10 cellular contexts compared by ENCODE assay signal in genomic region chr22:49848690-49849160, GRCh38. TPM values are rescaled to one million over a fixed set of nuclear protein-coding genes. Genes with fewer than 3 reads are reported as not detected.
DNase-seq lines count a peak whose midpoint lies in the region; ATAC-seq, FAIRE-seq and TF ChIP-seq lines count a peak whose summit lies in the region.
"Had no signal": no experiment of that assay in that cellular context is flagged by ENCODE, and none has a peak within 500 bp of the region (broad histone marks: within the 10 kb centered on the region; RNA-seq: fewer than 3 reads in every experiment).

No MANE protein-coding gene starts in this region.

- H3K36me3 ChIP-seq in endothelial cell of umbilical vein (ENCODE audit: control insufficient read depth in 2 of 2, extremely low read depth in 1 of 2, insufficient read depth in 2 of 2, low read length in 2 of 2) (no peaks in the 10 kb centered on the region), osteoblast (ENCODE audit: insufficient read depth, low read length) (no peaks in the 10 kb centered on the region)

- no peaks in the 10 kb centered on the region for H3K9me1 ChIP-seq in endothelial cell of umbilical vein (replicated peaks; ENCODE audit: control insufficient read depth, extremely low read depth, insufficient read depth, low read length)

- intact Hi-C loops in endothelial cell of umbilical vein (cut with micrococcal nuclease): no loop called here

- CTCF ChIA-PET in endothelial cell of umbilical vein (lab: Charles Lee): no interaction called here

- dilution Hi-C loops in endothelial cell of umbilical vein (cut with MboI; ENCODE audit: extremely low pct_ligation_motif_present, low sequenced_read_pairs): no loop called here

- no peak overlapping the region for H3K9ac ChIP-seq in endothelial cell of umbilical vein (replicated peaks; ENCODE audit: extremely low read depth, insufficient read depth, low read length)

- 0 out of 2 replicates have a peak overlapping the region, but pooled peaks have one; percentile 3 for H3K4me3 ChIP-seq in HFF-Myc (replicated peaks; ENCODE audit: low read depth, low read length)
- H3K4me3 ChIP-seq in endothelial cell of umbilical vein (replicated peaks in 1 of 3; ENCODE audit: insufficient read depth in 1 of 3, low read depth in 1 of 3, low read length in 3 of 3): peak overlapping the region in 1 of 3 experiments; percentile 28
- no peak overlapping the region for H3K4me3 ChIP-seq in osteoblast (ENCODE audit: insufficient read depth, low read length)

- no peak for TF ChIP-seq CTCF in HFF-Myc (IDR thresholded peaks at IDR 0.05; ENCODE audit: low read depth, low read length, missing control alignments)
- TF ChIP-seq CTCF in endothelial cell of umbilical vein (IDR thresholded peaks at IDR 0.05; ENCODE audit: extremely low read depth in 1 of 2, insufficient read depth in 1 of 2, low read depth in 1 of 2, low read length in 2 of 2): no peak
- TF ChIP-seq CTCF in osteoblast (IDR thresholded peaks at IDR 0.05; ENCODE audit: extremely low read depth, low read depth, low read length): no peak

- BruUV-seq in endothelial cell of umbilical vein (replicated peaks; lab: Mats Ljungman, UMichigan): no TSS peak

- H3K27me3 ChIP-seq in endothelial cell of umbilical vein (ENCODE audit: control insufficient read depth in 2 of 2, insufficient read depth in 2 of 2, low read length in 2 of 2) (peaks cover 35 to 52% of the 10 kb centered on the region in 2 experiments), osteoblast (ENCODE audit: insufficient read depth, low read length) (peaks cover 56% of the 10 kb centered on the region)

- H3K79me2 ChIP-seq in endothelial cell of umbilical vein (ENCODE audit: control insufficient read depth, insufficient read depth, low read length) (no peaks in the 10 kb centered on the region), osteoblast (ENCODE audit: insufficient read depth, low read length) (no peaks in the 10 kb centered on the region)

- H3K4me1 ChIP-seq in endothelial cell of umbilical vein (ENCODE audit: control insufficient read depth, extremely low read depth, insufficient read depth, low read length) (peaks cover 5% of the 10 kb centered on the region), osteoblast (ENCODE audit: insufficient read depth, low read length) (no peaks in the 10 kb centered on the region)

- no peak for ATAC-seq in HG03175 (IDR thresholded peaks at IDR 0.05; ENCODE audit: unreplicated experiment)

- H4K20me1 ChIP-seq in endothelial cell of umbilical vein (replicated peaks; ENCODE audit: control insufficient read depth, extremely low read depth, insufficient read depth, low read length): no peaks in the 10 kb centered on the region
- H4K20me1 ChIP-seq in osteoblast (ENCODE audit: insufficient read depth, low read length): no peaks in the 10 kb centered on the region

- no peak overlapping the region for H2AFZ ChIP-seq in endothelial cell of umbilical vein (ENCODE audit: low read depth, low read length)
- H2AFZ ChIP-seq in osteoblast (ENCODE audit: low read length): no peak overlapping the region

- FAIRE-seq in endothelial cell of umbilical vein (lab: Jason Lieb, UNC): no peak
- FAIRE-seq: keratinocyte had no signal

- no peaks in the 10 kb centered on the region for H3K9me3 ChIP-seq in endothelial cell of umbilical vein (replicated peaks; ENCODE audit: control insufficient read depth, insufficient read depth, low read length)
- H3K9me3 ChIP-seq in osteoblast (ENCODE audit: low read depth, low read length): no peaks in the 10 kb centered on the region

- POLR2A ChIA-PET in endothelial cell of umbilical vein (lab: Charles Lee): no interaction called here

- H3K27ac ChIP-seq in endothelial cell of umbilical vein (ENCODE audit: insufficient read depth, low read depth, low read length) (no peak overlapping the region), osteoblast (ENCODE audit: low read depth, low read length) (no peak overlapping the region)

- TF ChIP-seq POLR2A in endothelial cell of umbilical vein (IDR thresholded peaks at IDR 0.05; ENCODE audit: low read depth, low read length): no peak

- DNase-seq in AG20443 (ENCODE audit: low spot score) (peak; percentile 37), HFF-Myc (ENCODE audit: extremely low read depth, low read depth) (no peak), endothelial cell of umbilical vein (ENCODE audit: low read depth, low spot score) (no peak), osteoblast (ENCODE audit: insufficient read length, low spot score, missing footprints) (peak; percentile 75), NCI-H2029 (lab: John Stamatoyannopoulos, UW) (no peak), amygdala (lab: John Stamatoyannopoulos, UW) (no peak), nucleus accumbens (lab: John Stamatoyannopoulos, UW) (no peak)
- DNase-seq: NCI-H2171 treated with DMSO at 0.1 percent for 48 hours had no signal

- H3K4me2 ChIP-seq in endothelial cell of umbilical vein (ENCODE audit: insufficient read depth, low read length): no peak overlapping the region
- no peak overlapping the region for H3K4me2 ChIP-seq in osteoblast (ENCODE audit: insufficient read depth, low read length)

TF ChIP-seq in endothelial cell of umbilical vein, 7 proteins besides CTCF, POLR2A, EP300 and RAD21:
- TF ChIP-seq POLR2AphosphoS5 (IDR thresholded peaks at IDR 0.05; ENCODE audit: insufficient read depth, low read depth, low read length): no peak
- TF ChIP-seq EZH2 (IDR thresholded peaks at IDR 0.05; ENCODE audit: borderline replicate concordance, low read depth, low read length, severe bottlenecking): peak; percentile 62
- no peak for TF ChIP-seq FOS (IDR thresholded peaks at IDR 0.05; ENCODE audit: borderline replicate concordance, insufficient read depth, low read length)
- TF ChIP-seq MAX (IDR thresholded peaks at IDR 0.05; ENCODE audit: insufficient read depth, insufficient read length): no peak
- TF ChIP-seq JUN (IDR thresholded peaks at IDR 0.05; ENCODE audit: borderline replicate concordance, insufficient read depth, insufficient read length, low read depth): no peak
- no peak for TF ChIP-seq MYC (IDR thresholded peaks at IDR 0.05; ENCODE audit: low read depth, low read length)
- no peak for TF ChIP-seq GATA2 (IDR thresholded peaks at IDR 0.05; ENCODE audit: insufficient read depth, insufficient read length, low read depth, low read length)

RNA-seq across cellular contexts. Expression of gene ZBED4, which starts 4.9 kb away (rescaled TPM):
- total RNA-seq in endothelial cell of umbilical vein (18.2 and 18.6 TPM in 2 replicates), osteoblast (8.0 and 8.3 TPM in 2 replicates)
- polyA plus RNA-seq in endothelial cell of umbilical vein: 6.4 and 8.6 TPM in 2 replicates
- polyA plus RNA-seq in endothelial cell of umbilical vein (2011; cell fraction: cytosol; rRNA removed): 9.1 and 9.3 TPM in 2 replicates
- 13.5 and 14.1 TPM in 2 replicates for polyA plus RNA-seq in endothelial cell of umbilical vein (2011; cell fraction: nucleus; rRNA removed)
- 12.3 and 13.1 TPM in 2 replicates for polyA plus RNA-seq in endothelial cell of umbilical vein (2012)
- polyA minus RNA-seq in endothelial cell of umbilical vein: 14.1 TPM in 2 replicates
- 5.0 TPM for polyA minus RNA-seq in endothelial cell of umbilical vein (2011; cell fraction: cytosol; rRNA and poly(A)+ RNA removed)
- polyA minus RNA-seq in endothelial cell of umbilical vein (2011; cell fraction: nucleus; rRNA and poly(A)+ RNA removed): 14.1 and 14.9 TPM in 2 replicates

RNA-seq across cellular contexts. Expression of gene BRD1, which starts 21.1 kb away (rescaled TPM):
- 38.8 and 41.1 TPM in 2 replicates for total RNA-seq in endothelial cell of umbilical vein
- 6.8 and 8.1 TPM in 2 replicates for polyA plus RNA-seq in endothelial cell of umbilical vein
- polyA plus RNA-seq in endothelial cell of umbilical vein (2011; cell fraction: cytosol; rRNA removed): 6.6 and 7.9 TPM in 2 replicates
- polyA plus RNA-seq in endothelial cell of umbilical vein (2011; cell fraction: nucleus; rRNA removed): 46.2 and 52.9 TPM in 2 replicates
- 12.8 and 14.5 TPM in 2 replicates for polyA plus RNA-seq in endothelial cell of umbilical vein (2012)
- polyA minus RNA-seq in endothelial cell of umbilical vein: 11.1 and 15.7 TPM in 2 replicates
- 6.5 TPM for polyA minus RNA-seq in endothelial cell of umbilical vein (2011; cell fraction: cytosol; rRNA and poly(A)+ RNA removed)
- 31.7 and 42.3 TPM in 2 replicates for polyA minus RNA-seq in endothelial cell of umbilical vein (2011; cell fraction: nucleus; rRNA and poly(A)+ RNA removed)
- 23.5 and 25.9 TPM in 2 replicates for total RNA-seq in osteoblast

Comparison
In these comparisons a context has a peak if more than half of its experiments do, and no peak if none do; other contexts are left out.
1. DNase-seq: peak in AG20443 (single experiment) and osteoblast (single experiment); none in HFF-Myc (single experiment), endothelial cell of umbilical vein (single experiment), NCI-H2029 (single experiment), amygdala (0 of 56) and nucleus accumbens (0 of 56).